In genomic region chr7:30091431-30092386, GRCh38 we compare ENCODE assay signal across 13 cellular contexts. TPM values are rescaled to one million over a fixed set of nuclear protein-coding genes. Genes with fewer than 3 reads are reported as not detected.
A peak's percentile ranks its signal among the peaks of the same experiment; 100 is the strongest.
DNase-seq lines count a peak whose midpoint lies in the region; ATAC-seq and TF ChIP-seq lines count a peak whose summit lies in the region.
"Had no signal": no experiment of that assay in that cellular context is flagged by ENCODE, and none has a peak within 500 bp of the region (broad histone marks: within the 10 kb centered on the region; RNA-seq: fewer than 3 reads in every experiment).

No MANE protein-coding gene starts in this region.

- no peaks in the 10 kb centered on the region for H3K9me3 ChIP-seq in mesenchymal stem cell (ENCODE audit: control insufficient read depth, low read length)

- no peak overlapping the region for H2BK12ac ChIP-seq in mesenchymal stem cell (ENCODE audit: low read length in 2 of 2)

- no peak overlapping the region for H3K23ac ChIP-seq in mesenchymal stem cell (ENCODE audit: low read length in 2 of 2)

- peaks cover 2% of the 10 kb centered on the region for H3K79me1 ChIP-seq in mesenchymal stem cell (replicated peaks; ENCODE audit: low read length, poor library complexity, severe bottlenecking)

- ATAC-seq in GM19324 (IDR thresholded peaks at IDR 0.05; ENCODE audit: low FRiP score, unreplicated experiment) = no peak
- ATAC-seq: naive thymus-derived CD8-positive, alpha-beta T cell had no signal

- H2AFZ ChIP-seq in ACC112 (ENCODE audit: low read length, unreplicated experiment) (peak overlapping the region; percentile 7), mesenchymal stem cell (ENCODE audit: low read depth, low read length) (no peak overlapping the region)

- H3K27ac ChIP-seq in ACC112 (ENCODE audit: low read depth, low read length) (peak overlapping the region; percentile 77), mesenchymal stem cell (ENCODE audit: low read length, poor library complexity, severe bottlenecking) (peak overlapping the region; percentile 81)
- H3K27ac ChIP-seq: BLaER1 had no signal

- H3K27me3 ChIP-seq in ACC112 (ENCODE audit: insufficient read depth, low read length) (no peaks in the 10 kb centered on the region), mesenchymal stem cell (ENCODE audit: control insufficient read depth in 1 of 2, insufficient read depth in 1 of 2, low read length in 2 of 2) (no peaks in the 10 kb centered on the region)
- H3K27me3 ChIP-seq: BLaER1 had no signal

- H3K14ac ChIP-seq in mesenchymal stem cell (ENCODE audit: low read length in 2 of 2) = no peak overlapping the region

- no peak overlapping the region for H3K4ac ChIP-seq in mesenchymal stem cell (ENCODE audit: low read depth in 1 of 2, low read length in 2 of 2)

- peak; percentile 76 for DNase-seq in HT1080 (ENCODE audit: low read depth)
- peak; percentile 65 for DNase-seq in choroid plexus epithelial cell (ENCODE audit: low read depth)
- peak; percentile 75 for DNase-seq in mesenchymal stem cell
- DNase-seq in NAMALWA (ENCODE audit: low spot score) = no peak
- no peak for DNase-seq in NCI-H82 (lab: John Stamatoyannopoulos, UW)
- DNase-seq in ecto neural progenitor cell (ENCODE audit: low spot score) = no peak
- DNase-seq: activated CD8-positive, alpha-beta memory T cell treated with anti-CD3 and anti-CD28 coated beads, Interleukin-2, amount 50 U/mL, for 4 hours; central memory CD4-positive, alpha-beta T cell; naive thymus-derived CD8-positive, alpha-beta T cell; NCI-H1417 had no signal

- no peak overlapping the region for H3K4me2 ChIP-seq in mesenchymal stem cell (ENCODE audit: low read length, poor library complexity, severe bottlenecking)
- H3K4me2 ChIP-seq: BLaER1 had no signal

- no peak overlapping the region for H2BK5ac ChIP-seq in mesenchymal stem cell (ENCODE audit: low read depth, low read length, poor library complexity, severe bottlenecking)

- no peak for TF ChIP-seq CTCF in choroid plexus epithelial cell (conservative IDR thresholded peaks at IDR 0.05; ENCODE audit: low read depth, low read length)

- H2BK120ac ChIP-seq in mesenchymal stem cell (ENCODE audit: low read depth, low read length) = no peak overlapping the region

- no peak overlapping the region for H4K8ac ChIP-seq in mesenchymal stem cell (ENCODE audit: low read length)

- H2BK15ac ChIP-seq in mesenchymal stem cell (ENCODE audit: low read depth, poor library complexity, severe bottlenecking) = no peak overlapping the region

- no peaks in the 10 kb centered on the region for H3K36me3 ChIP-seq in ACC112 (ENCODE audit: insufficient read depth, low read length)
- H3K36me3 ChIP-seq in mesenchymal stem cell (ENCODE audit: control insufficient read depth in 1 of 2, insufficient read depth in 2 of 2, low read depth in 1 of 2, low read length in 2 of 2) = no peaks in the 10 kb centered on the region

- no peak overlapping the region for H3K18ac ChIP-seq in mesenchymal stem cell (ENCODE audit: low read depth in 1 of 2, low read length in 2 of 2)

- H2AK5ac ChIP-seq in mesenchymal stem cell (ENCODE audit: low read length, severe bottlenecking) = peak overlapping the region; percentile 46

- H3K79me2 ChIP-seq in ACC112 (ENCODE audit: control insufficient read depth, insufficient read depth, low read length, unreplicated experiment) = no peaks in the 10 kb centered on the region

- H3K4me3 ChIP-seq in ACC112 (ENCODE audit: low read depth, low read length) (peak overlapping the region; percentile 22; the same call in 1 of the 2 replicates), choroid plexus epithelial cell (ENCODE audit: low read depth, low read length) (no peak overlapping the region), mesenchymal stem cell (ENCODE audit: insufficient read depth in 1 of 2, low read depth in 1 of 2, low read length in 2 of 2) (peak overlapping the region in 1 of 2 experiments; percentile 36)
- H3K4me3 ChIP-seq: BLaER1 had no signal

- H4K91ac ChIP-seq in mesenchymal stem cell (ENCODE audit: low read length) = no peak overlapping the region

- WGBS in mesenchymal stem cell = 86% methylated on average over 6 of the region's 9 CpGs

- H3K9ac ChIP-seq in mesenchymal stem cell (ENCODE audit: low read length) = peak overlapping the region; percentile 79
- H3K9ac ChIP-seq: BLaER1 had no signal

- H3K4me1 ChIP-seq in ACC112 (ENCODE audit: control insufficient read depth, insufficient read depth, low read length, unreplicated experiment) (peaks cover 29% of the 10 kb centered on the region), mesenchymal stem cell (ENCODE audit: control insufficient read depth, insufficient read depth, low read depth, low read length) (peaks cover 3% of the 10 kb centered on the region)
- H3K4me1 ChIP-seq: BLaER1 had no signal

RNA-seq across cellular contexts. Expression of gene MTURN, which starts 43.1 kb away (rescaled TPM):
- total RNA-seq in HT1080 (2014; rRNA removed; shearing (Covaris generic)) = 2.4 and 2.9 TPM in 2 replicates
- 4.3 and 5.6 TPM in 2 replicates for polyA plus RNA-seq in HT1080 (2015; cell fraction: cytosol; rRNA removed)
- 5.5 and 8.8 TPM in 2 replicates for polyA plus RNA-seq in HT1080 (2015; cell fraction: nucleus; rRNA removed)
- polyA plus RNA-seq in mesenchymal stem cell (2013, experiment 1 of 2) = 2.0 TPM
- polyA plus RNA-seq in mesenchymal stem cell (2013, experiment 2 of 2) = 2.1 TPM

Comparison
In these comparisons a context has a peak if more than half of its experiments do, and no peak if none do; other contexts are left out.
1. DNase-seq: peak in HT1080 (single experiment), choroid plexus epithelial cell (single experiment) and mesenchymal stem cell (single experiment); none in NAMALWA (single experiment), NCI-H82 (single experiment) and ecto neural progenitor cell (single experiment).